In the genomic region with DNA sequence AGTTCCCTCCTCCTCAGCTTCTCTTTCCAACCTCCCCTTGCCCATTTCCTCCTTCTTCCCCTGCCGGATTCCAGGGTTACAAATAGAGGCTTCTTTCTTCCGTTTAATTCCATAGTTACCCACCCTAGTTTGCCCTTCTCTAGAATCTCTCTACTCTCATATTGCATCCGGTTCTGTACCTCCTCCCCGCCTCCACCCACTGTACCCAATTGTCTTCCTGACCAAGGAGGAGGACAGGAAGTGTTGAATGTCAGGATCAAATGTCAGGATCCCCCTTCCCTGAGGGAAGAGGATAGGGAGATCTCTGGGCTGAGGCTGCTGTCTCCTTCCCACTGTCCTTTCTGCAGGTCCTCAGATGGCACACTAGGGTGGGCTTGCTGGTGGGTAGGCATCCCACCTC, we compare ENCODE assay signal across 1 cellular context.
TF ChIP-seq lines count a peak whose summit lies in the region.

No MANE protein-coding gene starts in this region.

TF ChIP-seq in GM23338, 12 proteins besides CTCF, POLR2A, EP300 and RAD21:
- TF ChIP-seq STAT1 (IDR thresholded peaks at IDR 0.05; ENCODE audit: unreplicated experiment) = no peak
- no peak for TF ChIP-seq ZNF114 (CRISPR knock-in tag; IDR thresholded peaks at IDR 0.05)
- TF ChIP-seq EZH2phosphoT487 (IDR thresholded peaks at IDR 0.05; ENCODE audit: unreplicated experiment) = no peak
- TF ChIP-seq, protein P1, sequence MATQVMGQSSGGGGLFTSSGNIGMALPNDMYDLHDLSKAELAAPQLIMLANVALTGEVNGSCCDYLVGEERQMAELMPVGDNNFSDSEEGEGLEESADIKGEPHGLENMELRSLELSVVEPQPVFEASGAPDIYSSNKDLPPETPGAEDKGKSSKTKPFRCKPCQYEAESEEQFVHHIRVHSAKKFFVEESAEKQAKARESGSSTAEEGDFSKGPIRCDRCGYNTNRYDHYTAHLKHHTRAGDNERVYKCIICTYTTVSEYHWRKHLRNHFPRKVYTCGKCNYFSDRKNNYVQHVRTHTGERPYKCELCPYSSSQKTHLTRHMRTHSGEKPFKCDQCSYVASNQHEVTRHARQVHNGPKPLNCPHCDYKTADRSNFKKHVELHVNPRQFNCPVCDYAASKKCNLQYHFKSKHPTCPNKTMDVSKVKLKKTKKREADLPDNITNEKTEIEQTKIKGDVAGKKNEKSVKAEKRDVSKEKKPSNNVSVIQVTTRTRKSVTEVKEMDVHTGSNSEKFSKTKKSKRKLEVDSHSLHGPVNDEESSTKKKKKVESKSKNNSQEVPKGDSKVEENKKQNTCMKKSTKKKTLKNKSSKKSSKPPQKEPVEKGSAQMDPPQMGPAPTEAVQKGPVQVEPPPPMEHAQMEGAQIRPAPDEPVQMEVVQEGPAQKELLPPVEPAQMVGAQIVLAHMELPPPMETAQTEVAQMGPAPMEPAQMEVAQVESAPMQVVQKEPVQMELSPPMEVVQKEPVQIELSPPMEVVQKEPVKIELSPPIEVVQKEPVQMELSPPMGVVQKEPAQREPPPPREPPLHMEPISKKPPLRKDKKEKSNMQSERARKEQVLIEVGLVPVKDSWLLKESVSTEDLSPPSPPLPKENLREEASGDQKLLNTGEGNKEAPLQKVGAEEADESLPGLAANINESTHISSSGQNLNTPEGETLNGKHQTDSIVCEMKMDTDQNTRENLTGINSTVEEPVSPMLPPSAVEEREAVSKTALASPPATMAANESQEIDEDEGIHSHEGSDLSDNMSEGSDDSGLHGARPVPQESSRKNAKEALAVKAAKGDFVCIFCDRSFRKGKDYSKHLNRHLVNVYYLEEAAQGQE (IDR thresholded peaks at IDR 0.05; ENCODE audit: unreplicated experiment) = no peak
- no peak for TF ChIP-seq POLR2AphosphoS5 (IDR thresholded peaks at IDR 0.05; ENCODE audit: low read depth)
- no peak for TF ChIP-seq CREB1 (CRISPR knock-in tag; IDR thresholded peaks at IDR 0.05; ENCODE audit: low read depth)
